In genomic region chr11:134401825-134402809, GRCh38 we compare ENCODE assay signal across 20 cellular contexts. TPM values are rescaled to one million over a fixed set of nuclear protein-coding genes. Genes with fewer than 3 reads are reported as not detected.
A peak's percentile ranks its signal among the peaks of the same experiment; 100 is the strongest.
DNase-seq lines count a peak whose midpoint lies in the region; ATAC-seq lines count a peak whose summit lies in the region.
"Had no signal": no experiment of that assay in that cellular context is flagged by ENCODE, and none has a peak within 500 bp of the region (broad histone marks: within the 10 kb centered on the region; RNA-seq: fewer than 3 reads in every experiment).

No MANE protein-coding gene starts in this region.

- WGBS in neuronal stem cell (ENCODE audit: extremely low coverage in 2 of 2, insufficient read length in 2 of 2, insufficient replicate concordance in 1 of 2), 2 donors = no CpG with 5 or more reads among the region's 19 CpGs

- H3K9me3 Mint-ChIP-seq in stimulated activated naive CD8-positive, alpha-beta T cell treated with anti-CD3 and anti-CD28 coated beads, Interleukin-15, amount 100 ng/mL, for 72 hours = no peaks in the 10 kb centered on the region
- no peaks in the 10 kb centered on the region for H3K9me3 Mint-ChIP-seq in central memory CD8-positive, alpha-beta T cell

- no peak overlapping the region for H3K4ac ChIP-seq in neuronal stem cell (ENCODE audit: low read length)

- H3K4me1 ChIP-seq in neuronal stem cell (ENCODE audit: control insufficient read depth in 2 of 2, insufficient read depth in 1 of 2, low read depth in 1 of 2, low read length in 2 of 2) = peaks cover 0 to 2% of the 10 kb centered on the region in 2 donors
- H3K4me1 ChIP-seq: SJSA1 had no signal

- H3K4me2 ChIP-seq in neuronal stem cell (ENCODE audit: insufficient read depth, low read length, poor library complexity, severe bottlenecking) = no peak overlapping the region

- H3K14ac ChIP-seq in neuronal stem cell (ENCODE audit: low read length) = peak overlapping the region; percentile 73

- peaks cover 0 to 7% of the 10 kb centered on the region in 2 donors for H3K36me3 ChIP-seq in neuronal stem cell (replicated peaks in 1 of 2; ENCODE audit: control insufficient read depth in 2 of 2, insufficient read depth in 2 of 2, low read length in 2 of 2)
- H3K36me3 ChIP-seq: BLaER1 treated with 17β-estradiol and CSF1 and Interleukin-3, amounts not matched to agents 10 nM and 100 nM; SJSA1 had no signal

- no peak overlapping the region for H2BK12ac ChIP-seq in neuronal stem cell (ENCODE audit: low read length)

- H3K27me3 ChIP-seq in neuronal stem cell (ENCODE audit: control insufficient read depth in 3 of 3, insufficient read depth in 3 of 3, low read depth in 1 of 3, low read length in 3 of 3) = no peaks in the 10 kb centered on the region
- H3K27me3 ChIP-seq: SJSA1 had no signal

- H3K9ac ChIP-seq in neuronal stem cell (ENCODE audit: low read depth, low read length, poor library complexity) = no peak overlapping the region
- H3K9ac ChIP-seq: BLaER1 treated with 17β-estradiol and CSF1 and Interleukin-3, amounts not matched to agents 10 nM and 100 nM had no signal

- H3K27ac ChIP-seq in neuronal stem cell (replicated peaks; ENCODE audit: low read length) = no peak overlapping the region
- H3K27ac ChIP-seq: BLaER1 treated with 17β-estradiol and CSF1 and Interleukin-3, amounts not matched to agents 10 nM and 100 nM; SJSA1 had no signal

- H3K36me3 Mint-ChIP-seq in central memory CD8-positive, alpha-beta T cell (ENCODE audit: insufficient read depth) = no peaks in the 10 kb centered on the region
- H3K36me3 Mint-ChIP-seq: CD8-positive, alpha-beta memory T cell had no signal

- ATAC-seq in stimulated activated naive CD8-positive, alpha-beta T cell treated with anti-CD3 and anti-CD28 coated beads, Interleukin-15, amount 100 ng/mL, for 72 hours = peak; percentile 19
- no peak for ATAC-seq in stimulated activated naive CD8-positive, alpha-beta T cell treated with anti-CD3 and anti-CD28 coated beads, Interleukin-15, Interleukin-2, amounts not matched to agents 100 U/mL and 50 U/mL, for 24 hours
- ATAC-seq in central memory CD8-positive, alpha-beta T cell (replicated peaks; ENCODE audit: extremely low read depth, poor library complexity, severe bottlenecking) = no peak
- ATAC-seq: GM12878, K562, Panc1 had no signal

- H3K4me3 Mint-ChIP-seq in stimulated activated naive CD8-positive, alpha-beta T cell treated with anti-CD3 and anti-CD28 coated beads, Interleukin-15, amount 100 ng/mL, for 72 hours = no peak overlapping the region
- H3K4me3 Mint-ChIP-seq in central memory CD8-positive, alpha-beta T cell = no peak overlapping the region
- H3K4me3 Mint-ChIP-seq: CD8-positive, alpha-beta memory T cell had no signal

- H3K18ac ChIP-seq in neuronal stem cell (ENCODE audit: low read length) = peak overlapping the region; percentile 72

- peaks cover 5% of the 10 kb centered on the region for H3K4me1 Mint-ChIP-seq in stimulated activated naive CD8-positive, alpha-beta T cell treated with anti-CD3 and anti-CD28 coated beads, Interleukin-15, amount 100 ng/mL, for 72 hours
- peaks cover 31% of the 10 kb centered on the region for H3K4me1 Mint-ChIP-seq in central memory CD8-positive, alpha-beta T cell

- no peak overlapping the region for H2AK5ac ChIP-seq in neuronal stem cell (ENCODE audit: low read depth, low read length)

- H4K91ac ChIP-seq in neuronal stem cell (ENCODE audit: low read depth, low read length, poor library complexity) = no peak overlapping the region

- H2BK120ac ChIP-seq in neuronal stem cell (ENCODE audit: low read depth, low read length) = no peak overlapping the region

- H4K8ac ChIP-seq in neuronal stem cell (ENCODE audit: low read depth, low read length) = no peak overlapping the region

- H3K27me3 Mint-ChIP-seq in stimulated activated naive CD8-positive, alpha-beta T cell treated with anti-CD3 and anti-CD28 coated beads, Interleukin-15, amount 100 ng/mL, for 72 hours = peaks cover 80% of the 10 kb centered on the region
- H3K27me3 Mint-ChIP-seq in central memory CD8-positive, alpha-beta T cell = peaks cover 19% of the 10 kb centered on the region

- H2BK5ac ChIP-seq in neuronal stem cell (ENCODE audit: low read length) = no peak overlapping the region

- H2AFZ ChIP-seq in neuronal stem cell (ENCODE audit: low read length) = no peak overlapping the region

- H3K27ac Mint-ChIP-seq in stimulated activated naive CD8-positive, alpha-beta T cell treated with anti-CD3 and anti-CD28 coated beads, Interleukin-15, amount 100 ng/mL, for 72 hours = no peak overlapping the region
- H3K27ac Mint-ChIP-seq in central memory CD8-positive, alpha-beta T cell (ENCODE audit: low read depth) = peak overlapping the region; percentile 53

- H3K23ac ChIP-seq in neuronal stem cell (ENCODE audit: low read depth, low read length, poor library complexity) = no peak overlapping the region

- H3K9me3 ChIP-seq in neuronal stem cell (replicated peaks in 1 of 2; ENCODE audit: control insufficient read depth in 2 of 2, insufficient read depth in 1 of 2, low read depth in 1 of 2, low read length in 2 of 2) = peaks cover 3 to 7% of the 10 kb centered on the region in 2 donors
- H3K9me3 ChIP-seq: SJSA1 had no signal

- no peak overlapping the region for H2BK15ac ChIP-seq in neuronal stem cell (ENCODE audit: low read length)

- H3K4me3 ChIP-seq in neuronal stem cell (ENCODE audit: low read length in 2 of 2) = no peak overlapping the region
- H3K4me3 ChIP-seq: BLaER1 treated with 17β-estradiol and CSF1 and Interleukin-3, amounts not matched to agents 10 nM and 100 nM; GM12878; K562; SJSA1 had no signal

- H3K79me1 ChIP-seq in neuronal stem cell (ENCODE audit: low read depth, low read length) = peaks cover 25% of the 10 kb centered on the region

- DNase-seq in stimulated activated naive CD8-positive, alpha-beta T cell treated with anti-CD3 and anti-CD28 coated beads, Interleukin-15, amount 100 ng/mL, for 72 hours = no peak
- DNase-seq in stimulated activated naive CD8-positive, alpha-beta T cell treated with anti-CD3 and anti-CD28 coated beads, Interleukin-15, Interleukin-2, amounts not matched to agents 100 U/mL and 50 U/mL, for 24 hours = no peak
- no peak for DNase-seq in central memory CD8-positive, alpha-beta T cell (ENCODE audit: low spot score in 2 of 2)
- DNase-seq in neuronal stem cell (ENCODE audit: low spot score) (no peak), germinal center (ENCODE audit: low spot score) (no peak), NCI-H345 (lab: John Stamatoyannopoulos, UW) (no peak), UCSD-AML1 (lab: John Stamatoyannopoulos, UW; ENCODE audit: unreplicated experiment) (no peak)
- DNase-seq: CD8-positive, alpha-beta memory T cell; DMS53; EL; NCI-H1105 treated with DMSO at 0.1 percent for 48 hours; NCI-H1694; NCI-H2081 treated with DMSO at 0.1 percent for 48 hours; NCI-H510A treated with DMSO at 0.1 percent for 48 hours; NCI-H774 had no signal

RNA-seq across cellular contexts. Expression of gene B3GAT1, which starts 9.9 kb away (rescaled TPM):
- polyA plus RNA-seq in neuronal stem cell (2013, experiment 1 of 2) = 27.4 TPM
- 27.2 TPM for polyA plus RNA-seq in neuronal stem cell (2013, experiment 2 of 2)
- polyA plus RNA-seq: GM12878 had no signal
